8 cellular contexts compared by ENCODE assay signal in the genomic region with DNA sequence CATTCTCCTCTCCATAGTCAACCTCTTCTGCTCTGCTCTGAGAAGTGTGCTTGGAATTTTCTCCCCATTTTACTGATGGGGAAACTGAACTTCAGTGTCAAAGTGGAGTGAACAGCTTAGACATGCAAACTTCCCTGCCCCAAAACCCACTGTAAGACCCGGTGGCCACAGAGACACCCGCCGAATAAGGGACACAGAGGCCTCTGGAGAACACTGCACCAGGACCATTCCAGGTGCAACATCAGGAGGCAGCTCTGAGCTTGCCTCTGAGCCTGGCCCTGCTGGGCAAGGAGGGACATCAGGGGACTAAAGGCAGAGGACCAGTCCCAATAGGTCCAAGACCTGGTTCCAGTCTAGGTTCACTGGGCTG. TPM values are rescaled to one million over a fixed set of nuclear protein-coding genes. Genes with fewer than 3 reads are reported as not detected.
DNase-seq lines count a peak whose midpoint lies in the region; ATAC-seq and TF ChIP-seq lines count a peak whose summit lies in the region.

No MANE protein-coding gene starts in this region.

- peaks cover 61% of the 10 kb centered on the region for H3K36me3 Mint-ChIP-seq in activated CD4-positive, alpha-beta T cell treated with anti-CD3 and anti-CD28 coated beads for 36 hours (ENCODE audit: low read depth)

- ATAC-seq in activated CD4-positive, alpha-beta T cell treated with anti-CD3 and anti-CD28 coated beads for 36 hours, result no peak
- ATAC-seq in body of pancreas (no peak), lower lobe of right lung (no peak)

- POLR2A ChIA-PET in activated CD4-positive, alpha-beta T cell treated with anti-CD3 and anti-CD28 coated beads for 36 hours (lab: Charles Lee), result interaction anchor here (1.5 to 7.3 kb wide), 3 partner anchors 9 to 20 kb away, joined by 6 to 90 read pairs (median 9); no protein-coding TSS in a partner anchor

- peaks cover 3% of the 10 kb centered on the region for H3K9me3 Mint-ChIP-seq in activated CD4-positive, alpha-beta T cell treated with anti-CD3 and anti-CD28 coated beads for 36 hours (ENCODE audit: low read depth)

- TF ChIP-seq CTCF in body of pancreas (IDR thresholded peaks at IDR 0.05) (no peak), lower lobe of right lung (IDR thresholded peaks at IDR 0.05) (no peak), thyroid gland (IDR thresholded peaks at IDR 0.05) (no peak)

- H3K27ac Mint-ChIP-seq in activated CD4-positive, alpha-beta T cell treated with anti-CD3 and anti-CD28 coated beads for 36 hours, result peak overlapping the region; percentile 98

- peaks cover 66% of the 10 kb centered on the region for H3K4me1 Mint-ChIP-seq in activated CD4-positive, alpha-beta T cell treated with anti-CD3 and anti-CD28 coated beads for 36 hours

- no peak for DNase-seq in activated CD4-positive, alpha-beta T cell treated with anti-CD3 and anti-CD28 coated beads for 36 hours
- no peak for DNase-seq in activated CD4-positive, alpha-beta T cell treated with anti-CD3 and anti-CD28 coated beads, Interleukin-2, amount 50 U/mL, for 48 hours
- DNase-seq in body of pancreas (no peak), lower lobe of right lung (no peak), thyroid gland (no peak), NK-92 (lab: John Stamatoyannopoulos, UW; ENCODE audit: unreplicated experiment) (no peak), MV-4-11 (lab: John Stamatoyannopoulos, UW) (no peak)
- DNase-seq in stimulated activated CD4-positive, alpha-beta T cell treated with anti-CD3 and anti-CD28 coated beads, Interleukin-1b, Interleukin-23, amount 100 ng/mL, for 48 hours, result no peak

- no peaks in the 10 kb centered on the region for H3K9me3 ChIP-seq in body of pancreas
- H3K9me3 ChIP-seq in lower lobe of right lung, result no peaks in the 10 kb centered on the region
- H3K9me3 ChIP-seq in thyroid gland, result no peaks in the 10 kb centered on the region

- H3K4me3 ChIP-seq in body of pancreas (no peak overlapping the region), lower lobe of right lung (peak overlapping the region; percentile 72), thyroid gland (replicated peaks in 1 of 3) (peak overlapping the region in 1 of 3 donors; percentile 82)

- H3K27me3 ChIP-seq in body of pancreas, result no peaks in the 10 kb centered on the region
- no peaks in the 10 kb centered on the region for H3K27me3 ChIP-seq in lower lobe of right lung (ENCODE audit: low read depth)
- no peaks in the 10 kb centered on the region for H3K27me3 ChIP-seq in thyroid gland

- TF ChIP-seq POLR2A in body of pancreas (IDR thresholded peaks at IDR 0.05) (no peak), thyroid gland (IDR thresholded peaks at IDR 0.05) (no peak)

- CTCF ChIA-PET in activated CD4-positive, alpha-beta T cell treated with anti-CD3 and anti-CD28 coated beads for 36 hours (lab: Charles Lee), result interaction anchor here (1.0 to 7.1 kb wide), 8 partner anchors 11 to 69 kb away, joined by 3 to 117 read pairs (median 6); no protein-coding TSS in a partner anchor

- H3K27ac ChIP-seq in body of pancreas (peak overlapping the region in 3 of 4 donors; percentile 94 to 95 (median 95)), lower lobe of right lung (peak overlapping the region; percentile 97), thyroid gland (peak overlapping the region; percentile 94 to 98 (median 98))

- no peaks in the 10 kb centered on the region for H3K27me3 Mint-ChIP-seq in activated CD4-positive, alpha-beta T cell treated with anti-CD3 and anti-CD28 coated beads for 36 hours

- intact Hi-C loops in activated CD4-positive, alpha-beta T cell treated with anti-CD3 and anti-CD28 coated beads for 36 hours (cut with DNase I, micrococcal nuclease), result loop anchor here (10.0 kb wide), 2 partner anchors 423 to 543 kb away; no protein-coding TSS in a partner anchor
- intact Hi-C loops in body of pancreas (cut with DNase I) (no loop called here), lower lobe of right lung (cut with DNase I) (no loop called here), thyroid gland (cut with DNase I) (no loop called here)

- WGBS in body of pancreas, 2 donors, result 68 to 83% methylated on average over 1 to 3 of the region's 3 CpGs
- 61 to 69% methylated on average over 3 of the region's 3 CpGs for WGBS in thyroid gland, 2 donors

- peak overlapping the region; percentile 94 for H3K4me3 Mint-ChIP-seq in activated CD4-positive, alpha-beta T cell treated with anti-CD3 and anti-CD28 coated beads for 36 hours

- H3K36me3 ChIP-seq in body of pancreas (replicated peaks in 1 of 2; ENCODE audit: insufficient read depth in 1 of 2, low read depth in 2 of 2), result no peaks in the 10 kb centered on the region
- no peaks in the 10 kb centered on the region for H3K36me3 ChIP-seq in lower lobe of right lung
- H3K36me3 ChIP-seq in thyroid gland, result no peaks in the 10 kb centered on the region

- H3K4me1 ChIP-seq in body of pancreas (peaks cover 59% of the 10 kb centered on the region), lower lobe of right lung (peaks cover 87% of the 10 kb centered on the region), thyroid gland (peaks cover 55 to 82% of the 10 kb centered on the region in 2 donors)

RNA-seq across cellular contexts. Expression of a gene that starts 1.7 kb away (rescaled TPM):
- total RNA-seq in activated CD4-positive, alpha-beta T cell treated with anti-CD3 and anti-CD28 coated beads for 36 hours, result 100 to 1,000 TPM; 331 to 385 TPM
- total RNA-seq in body of pancreas (10 to 100 TPM; 26.2 to 26.7 TPM), lower lobe of right lung (104 TPM), thyroid gland (10 to 100 TPM; 44.5 to 61.9 (median 52.6) TPM)

RNA-seq across cellular contexts. Expression of a gene that starts 45.0 kb away (rescaled TPM):
- 1 to 10 TPM; 5.9 to 8.5 TPM for total RNA-seq in activated CD4-positive, alpha-beta T cell treated with anti-CD3 and anti-CD28 coated beads for 36 hours
- 10 to 100 TPM; 12.7 to 22.1 TPM for total RNA-seq in body of pancreas
- total RNA-seq in lower lobe of right lung, result 39.9 TPM
- total RNA-seq in thyroid gland, result 100 to 1,000 TPM in 3 of 4 donors, 10 to 100 TPM in 1; 59.3 to 276 (median 187) TPM

RNA-seq across cellular contexts. Expression of a gene that starts 59.3 kb away (rescaled TPM):
- total RNA-seq in activated CD4-positive, alpha-beta T cell treated with anti-CD3 and anti-CD28 coated beads for 36 hours, result under 1 TPM; 0.43 to 0.83 TPM
- total RNA-seq in body of pancreas (10 to 100 TPM; 11.9 to 23.4 TPM), lower lobe of right lung (44.5 TPM), thyroid gland (100 to 1,000 TPM in 2 of 4 donors, 10 to 100 TPM in 2; 87.3 to 178 (median 125) TPM)

Comparison
In these comparisons a context has a peak if more than half of its experiments do, and no peak if none do; other contexts are left out.
1. RNA of a gene that starts 59.3 kb away (total RNA-seq): 87.3 to 178 TPM in thyroid gland, 44.5 TPM in lower lobe of right lung (single experiment) and 11.9 to 23.4 TPM in body of pancreas; 0.43 to 0.83 TPM in activated CD4-positive, alpha-beta T cell treated with anti-CD3 and anti-CD28 coated beads for 36 hours; every median in the first group is over 4 times any median in the second.
2. intact Hi-C loops: an anchor here in activated CD4-positive, alpha-beta T cell treated with anti-CD3 and anti-CD28 coated beads for 36 hours (10.0 kb wide); none called in body of pancreas, lower lobe of right lung and thyroid gland.
3. Peak in every context shown above with its lines, with median percentiles within 50 percentile points of each other: H3K27ac ChIP-seq.